ENCODE assay signal across 8 cellular contexts in genomic region chr3:197298341-197298857, GRCh38. TPM values are rescaled to one million over a fixed set of nuclear protein-coding genes. Genes with fewer than 3 reads are reported as not detected.
DNase-seq lines count a peak whose midpoint lies in the region; ATAC-seq and TF ChIP-seq lines count a peak whose summit lies in the region.

Gene DLG1, minus strand, starts transcription at chr3:197298612. Its CDS starts 1,408 bp downstream, at chr3:197297204.

- H3K9me3 ChIP-seq in HUES64 (ENCODE audit: insufficient read depth, low read depth, low read length) (no peaks in the 10 kb centered on the region), OCI-LY3 (ENCODE audit: insufficient read depth, low read length) (no peaks in the 10 kb centered on the region), mucosa of stomach (ENCODE audit: control insufficient read depth, low read length) (no peaks in the 10 kb centered on the region)

- ATAC-seq in GM21447 (IDR thresholded peaks at IDR 0.05; ENCODE audit: unreplicated experiment): peak; percentile 54

- peak within 1 kb of the TSS; percentile 91 for H3K27ac Mint-ChIP-seq in Calu3 (ENCODE audit: unreplicated experiment)

- no TSS peak for BruUV-seq in Calu3 (replicated peaks; lab: Mats Ljungman, UMichigan)

- H3K79me2 ChIP-seq in OCI-LY3 (ENCODE audit: low read length): peaks cover 19% of the 10 kb centered on the region

- no peaks in the 10 kb centered on the region for H3K27me3 Mint-ChIP-seq in Calu3 (ENCODE audit: unreplicated experiment)

- peaks cover 4% of the 10 kb centered on the region; the same call in 1 of the 2 replicates for H3K27me3 ChIP-seq in HUES64 (ENCODE audit: insufficient read depth, low read length)
- peaks cover 31% of the 10 kb centered on the region for H3K27me3 ChIP-seq in OCI-LY3 (ENCODE audit: low read depth, low read length)
- no peaks in the 10 kb centered on the region for H3K27me3 ChIP-seq in mucosa of stomach (ENCODE audit: control insufficient read depth, insufficient read depth, low read length)

- H3K4me2 ChIP-seq in OCI-LY3 (ENCODE audit: low read length): peak within 1 kb of the TSS; percentile 97

- TF ChIP-seq CTCF in Calu3 (IDR thresholded peaks at IDR 0.05; ENCODE audit: unreplicated experiment) (no peak), OCI-LY3 (IDR thresholded peaks at IDR 0.05; ENCODE audit: low read depth, low read length) (no peak), epithelial cell of esophagus (IDR thresholded peaks at IDR 0.05; ENCODE audit: insufficient read depth, low read depth, low read length, missing control alignments) (no peak)

- CTCF ChIA-PET in Calu3 (lab: Charles Lee): interaction anchor here (0.6 to 1.0 kb wide), 3 partner anchors 11 to 254 kb away, joined by 3 to 5 read pairs (median 4); no protein-coding TSS in a partner anchor

- H3K27ac ChIP-seq in HUES64 (ENCODE audit: low read depth, low read length): peak within 1 kb of the TSS; percentile 94
- peak within 1 kb of the TSS; percentile 77 for H3K27ac ChIP-seq in OCI-LY3 (ENCODE audit: low read length)

- WGBS in HUES64: 0% methylated on average over 28 of the region's 28 CpGs

- H3K4me3 ChIP-seq in HUES64 (ENCODE audit: low read length): peak within 1 kb of the TSS; percentile 94
- peak within 1 kb of the TSS; percentile 91 for H3K4me3 ChIP-seq in OCI-LY3 (ENCODE audit: low read length)
- peak within 1 kb of the TSS; percentile 94 for H3K4me3 ChIP-seq in epithelial cell of esophagus (ENCODE audit: low read length)
- peak within 1 kb of the TSS; percentile 37 for H3K4me3 ChIP-seq in mucosa of stomach (ENCODE audit: low read length)

- no peaks in the 10 kb centered on the region for H4K20me1 ChIP-seq in OCI-LY3 (ENCODE audit: insufficient read depth, low read length)

- H3K4me1 ChIP-seq in HUES64 (ENCODE audit: insufficient read depth, low read length) (peaks cover 20% of the 10 kb centered on the region), OCI-LY3 (ENCODE audit: low read length) (peaks cover 17% of the 10 kb centered on the region), mucosa of stomach (ENCODE audit: control insufficient read depth, insufficient read depth, low read length) (peaks cover 20% of the 10 kb centered on the region)

- no peaks in the 10 kb centered on the region for H3K9me3 Mint-ChIP-seq in Calu3 (ENCODE audit: low read depth, unreplicated experiment)

- H2AFZ ChIP-seq in OCI-LY3 (ENCODE audit: low read depth, low read length): peak within 1 kb of the TSS; percentile 89

- H3K36me3 ChIP-seq in HUES64 (ENCODE audit: insufficient read depth, low read length): peaks cover 28% of the 10 kb centered on the region
- H3K36me3 ChIP-seq in OCI-LY3 (replicated peaks; ENCODE audit: low read depth, low read length): peaks cover 7% of the 10 kb centered on the region
- no peaks in the 10 kb centered on the region for H3K36me3 ChIP-seq in mucosa of stomach (ENCODE audit: control insufficient read depth, insufficient read depth, low read length)

- DNase-seq in Calu3: peak; percentile 85
- DNase-seq in activated T-cell treated with anti-CD3 and anti-CD28 coated beads for 24 hours (ENCODE audit: low read depth): peak; percentile 80
- peak; percentile 98 for DNase-seq in epithelial cell of esophagus (ENCODE audit: low read depth)
- DNase-seq in stimulated activated CD8-positive, alpha-beta memory T cell treated with anti-CD3 and anti-CD28 coated beads, Interleukin-4, amount 100 ng/mL, for 48 hours: peak; percentile 88

- H3K9ac ChIP-seq in HUES64 (ENCODE audit: low read depth, low read length) (peak within 1 kb of the TSS; percentile 92), OCI-LY3 (ENCODE audit: low read length) (peak within 1 kb of the TSS; percentile 92), mucosa of stomach (ENCODE audit: low read length) (peak within 1 kb of the TSS; percentile 82)

- intact Hi-C loops in Calu3 (cut with micrococcal nuclease; ENCODE audit: unreplicated experiment): loop anchor here (5.0 kb wide), 2 partner anchors 41 to 204 kb away; no protein-coding TSS in a partner anchor

- peaks cover 29% of the 10 kb centered on the region for H3K4me1 Mint-ChIP-seq in Calu3 (ENCODE audit: low read depth, unreplicated experiment)

- H3K4me3 Mint-ChIP-seq in Calu3 (ENCODE audit: low read depth, unreplicated experiment): peak within 1 kb of the TSS; percentile 96

- peaks cover 45% of the 10 kb centered on the region for H3K36me3 Mint-ChIP-seq in Calu3 (ENCODE audit: insufficient read depth, unreplicated experiment)

RNA-seq across cellular contexts. Expression of gene DLG1, which starts in this region (rescaled TPM):
- 105 and 127 TPM in 2 replicates for total RNA-seq in Calu3 (2022)
- 53.9 TPM for polyA plus RNA-seq in HUES64 (2013, experiment 1 of 2)
- polyA plus RNA-seq in HUES64 (2013, experiment 2 of 2): 59.1 TPM

Comparison
In these comparisons a context has a peak if more than half of its experiments do, and no peak if none do; other contexts are left out.
1. Peak in every context shown above with its lines: DNase-seq, ATAC-seq, H3K4me3 ChIP-seq and H3K27ac ChIP-seq.
2. H3K4me3 ChIP-seq: peak in every context shown above with its lines; median percentile 94 in HUES64; 94 in epithelial cell of esophagus; 91 in OCI-LY3; 37 in mucosa of stomach.